In genomic region chr3:41430886-41431285, GRCh38 we compare ENCODE assay signal across 3 cellular contexts.
"Had no signal": no experiment of that assay in that cellular context is flagged by ENCODE, and none has a peak within 500 bp of the region (broad histone marks: within the 10 kb centered on the region; RNA-seq: fewer than 3 reads in every experiment).

No MANE protein-coding gene starts in this region.

- H3K27ac Mint-ChIP-seq: GM23338 had no signal

- H3K4me2 ChIP-seq: GM23338 had no signal

- DNase-seq: H9, IMR-90 had no signal

- H2AFZ ChIP-seq: GM23338 had no signal

- ATAC-seq: GM23338 had no signal

- H3K4me3 Mint-ChIP-seq: GM23338, H9 had no signal

- H3K4me3 ChIP-seq: GM23338 had no signal

- H3K4me1 Mint-ChIP-seq: GM23338 had no signal
